ENCODE assay signal across 9 cellular contexts in genomic region chr2:230218411-230218810, GRCh38. TPM values are rescaled to one million over a fixed set of nuclear protein-coding genes. Genes with fewer than 3 reads are reported as not detected.
A peak's percentile ranks its signal among the peaks of the same experiment; 100 is the strongest.
DNase-seq lines count a peak whose midpoint lies in the region; ATAC-seq and TF ChIP-seq lines count a peak whose summit lies in the region.
"Had no signal": no experiment of that assay in that cellular context is flagged by ENCODE, and none has a peak within 500 bp of the region (broad histone marks: within the 10 kb centered on the region; RNA-seq: fewer than 3 reads in every experiment).

No MANE protein-coding gene starts in this region.

- H3K9me3 ChIP-seq in colonic mucosa, result no peaks in the 10 kb centered on the region
- H3K9me3 ChIP-seq in osteoblast (ENCODE audit: low read depth, low read length), result no peaks in the 10 kb centered on the region

- H4K20me1 ChIP-seq in osteoblast (ENCODE audit: insufficient read depth, low read length), result no peaks in the 10 kb centered on the region

- intact Hi-C loops in colonic mucosa (cut with DNase I), result no loop called here

- no peak overlapping the region for H3K9ac ChIP-seq in colonic mucosa (ENCODE audit: low read depth in 2 of 2, low read length in 2 of 2)

- H3K4me3 ChIP-seq in GM08714 (ENCODE audit: low read length) (peak overlapping the region; percentile 77), colonic mucosa (peak overlapping the region; percentile 64), osteoblast (ENCODE audit: insufficient read depth, low read length) (no peak overlapping the region)

- ATAC-seq in GM21367 (IDR thresholded peaks at IDR 0.05; ENCODE audit: unreplicated experiment), result no peak
- no peak for ATAC-seq in HG03097 (IDR thresholded peaks at IDR 0.05; ENCODE audit: low FRiP score, unreplicated experiment)
- ATAC-seq in HG03135 (IDR thresholded peaks at IDR 0.05; ENCODE audit: unreplicated experiment), result no peak
- ATAC-seq in HG03039 (IDR thresholded peaks at IDR 0.05; ENCODE audit: unreplicated experiment), result no peak

- peaks cover 4% of the 10 kb centered on the region for H3K4me1 ChIP-seq in colonic mucosa
- H3K4me1 ChIP-seq in osteoblast (ENCODE audit: insufficient read depth, low read length), result peaks cover 11% of the 10 kb centered on the region

- TF ChIP-seq CTCF in colonic mucosa (IDR thresholded peaks at IDR 0.05), result no peak
- TF ChIP-seq CTCF in osteoblast (IDR thresholded peaks at IDR 0.05; ENCODE audit: extremely low read depth, low read depth, low read length), result no peak

- no peaks in the 10 kb centered on the region for H3K27me3 ChIP-seq in colonic mucosa
- H3K27me3 ChIP-seq in osteoblast (ENCODE audit: insufficient read depth, low read length), result no peaks in the 10 kb centered on the region

- H3K36me3 ChIP-seq in colonic mucosa (peaks cover 4% of the 10 kb centered on the region), osteoblast (ENCODE audit: insufficient read depth, low read length) (peaks cover 17% of the 10 kb centered on the region)

- no peaks in the 10 kb centered on the region for H3K79me2 ChIP-seq in osteoblast (ENCODE audit: insufficient read depth, low read length)

- H3K4me2 ChIP-seq in osteoblast (ENCODE audit: insufficient read depth, low read length), result peak overlapping the region; percentile 93

- DNase-seq in NOMO-1 treated with DMSO at 0.1 percent for 48 hours (lab: John Stamatoyannopoulos, UW; ENCODE audit: unreplicated experiment) (peak; percentile 83), colonic mucosa (no peak), osteoblast (ENCODE audit: insufficient read length, low spot score, missing footprints) (no peak)
- DNase-seq: posterior cingulate gyrus had no signal

- H3K27ac ChIP-seq in colonic mucosa (no peak overlapping the region), osteoblast (ENCODE audit: low read depth, low read length) (no peak overlapping the region)

- H2AFZ ChIP-seq in osteoblast (ENCODE audit: low read length), result no peak overlapping the region

RNA-seq across cellular contexts. Expression of gene SP110, which starts 1.4 kb away (rescaled TPM):
- total RNA-seq in colonic mucosa, result 10 to 100 TPM; 10.8 to 11.6 TPM
- 15.3 and 15.9 TPM in 2 replicates for total RNA-seq in osteoblast

RNA-seq across cellular contexts. Expression of gene SP140, which starts 7.1 kb away (rescaled TPM):
- total RNA-seq in colonic mucosa, result 1 to 10 TPM; 1.7 to 2.2 TPM
- under 0.01 and 0.36 TPM in 2 replicates for total RNA-seq in osteoblast
